ENCODE assay signal across 1 cellular context in genomic region chr7:133815677-133816210, GRCh38.
A peak's percentile ranks its signal among the peaks of the same experiment; 100 is the strongest.
TF ChIP-seq lines count a peak whose summit lies in the region.

No MANE protein-coding gene starts in this region.

TF ChIP-seq in HepG2, 621 proteins besides CTCF, POLR2A, EP300 and RAD21 (continued from another document and continues in another):
- TF ChIP-seq ZNF687 (CRISPR knock-in tag; IDR thresholded peaks at IDR 0.05): no peak
- no peak for TF ChIP-seq ZNF776 (CRISPR knock-in tag; IDR thresholded peaks at IDR 0.05)
- TF ChIP-seq IKZF5 (CRISPR knock-in tag; IDR thresholded peaks at IDR 0.05): peak; percentile 51; the same call in 1 of the 2 replicates
- no peak for TF ChIP-seq ZFAT (CRISPR knock-in tag; conservative IDR thresholded peaks at IDR 0.05)
- TF ChIP-seq ZNF496 (CRISPR knock-in tag; IDR thresholded peaks at IDR 0.05; ENCODE audit: insufficient replicate concordance): no peak
- TF ChIP-seq HMGA1 (CRISPR knock-in tag; conservative IDR thresholded peaks at IDR 0.05): no peak
- peak; percentile 73 for TF ChIP-seq MED1 (CRISPR knock-in tag; IDR thresholded peaks at IDR 0.05)
- peak; percentile 76 for TF ChIP-seq SAP130 (CRISPR knock-in tag; IDR thresholded peaks at IDR 0.05; ENCODE audit: low read depth)
- TF ChIP-seq ZNF513 (CRISPR knock-in tag; conservative IDR thresholded peaks at IDR 0.05): no peak
- TF ChIP-seq DMAP1 (CRISPR knock-in tag; IDR thresholded peaks at IDR 0.05): peak; percentile 24; the same call in 1 of the 2 replicates
- 0 out of 2 replicates have a peak, but pooled peaks have one; percentile 31 for TF ChIP-seq MEIS2 (CRISPR knock-in tag; IDR thresholded peaks at IDR 0.05)
- TF ChIP-seq ZNF329 (CRISPR knock-in tag; IDR thresholded peaks at IDR 0.05; ENCODE audit: low read depth): no peak
- TF ChIP-seq HMGXB3 (CRISPR knock-in tag; IDR thresholded peaks at IDR 0.05; ENCODE audit: borderline replicate concordance): no peak
- TF ChIP-seq GABPB1 (CRISPR knock-in tag; IDR thresholded peaks at IDR 0.05): peak; percentile 32; the same call in 1 of the 2 replicates
- no peak for TF ChIP-seq ETV6 (CRISPR knock-in tag; conservative IDR thresholded peaks at IDR 0.05)
- TF ChIP-seq TCF12 (IDR thresholded peaks at IDR 0.05): no peak
- TF ChIP-seq TCF12 (CRISPR knock-in tag; IDR thresholded peaks at IDR 0.05): no peak
- TF ChIP-seq FOXO1 (CRISPR knock-in tag; IDR thresholded peaks at IDR 0.05): peak; percentile 73
- TF ChIP-seq SP2 (CRISPR knock-in tag; IDR thresholded peaks at IDR 0.05): no peak
- no peak for TF ChIP-seq PHF20 (CRISPR knock-in tag; IDR thresholded peaks at IDR 0.05)
- TF ChIP-seq ZBTB34 (CRISPR knock-in tag; IDR thresholded peaks at IDR 0.05): peak; percentile 92; the same call in 1 of the 2 replicates
- no peak for TF ChIP-seq BRCA1 (CRISPR knock-in tag; IDR thresholded peaks at IDR 0.05)
- no peak for TF ChIP-seq ZBTB25 (CRISPR knock-in tag; IDR thresholded peaks at IDR 0.05)
- peak; percentile 58; the same call in 1 of the 2 replicates for TF ChIP-seq MEF2D (CRISPR knock-in tag; IDR thresholded peaks at IDR 0.05)
- no peak for TF ChIP-seq EEA1 (CRISPR knock-in tag; IDR thresholded peaks at IDR 0.05; ENCODE audit: borderline replicate concordance)
- TF ChIP-seq ZNF276 (CRISPR knock-in tag; IDR thresholded peaks at IDR 0.05; ENCODE audit: low read depth): no peak
- TF ChIP-seq ZNF263 (CRISPR knock-in tag; IDR thresholded peaks at IDR 0.05): no peak
- no peak; the same call in 1 of the 2 replicates for TF ChIP-seq ZNF878 (CRISPR knock-in tag; IDR thresholded peaks at IDR 0.05)
- TF ChIP-seq AGO1 (IDR thresholded peaks at IDR 0.05; ENCODE audit: low read depth, low read length, poor library complexity, severe bottlenecking): no peak
- no peak for TF ChIP-seq ZNF788 (CRISPR knock-in tag; IDR thresholded peaks at IDR 0.05; ENCODE audit: borderline replicate concordance)
- TF ChIP-seq MATR3 (CRISPR knock-in tag; IDR thresholded peaks at IDR 0.05): no peak
- TF ChIP-seq SMAD3 (CRISPR knock-in tag; IDR thresholded peaks at IDR 0.05): peak; percentile 76; the same call in 1 of the 2 replicates
- TF ChIP-seq JDP2 (CRISPR knock-in tag; IDR thresholded peaks at IDR 0.05; ENCODE audit: borderline replicate concordance): no peak
- TF ChIP-seq ZNF580 (CRISPR knock-in tag; IDR thresholded peaks at IDR 0.05; ENCODE audit: borderline replicate concordance, low read depth): 0 out of 2 replicates have a peak, but pooled peaks have one; percentile 43
- no peak for TF ChIP-seq ZNF589 (CRISPR knock-in tag; conservative IDR thresholded peaks at IDR 0.05)
- TF ChIP-seq HDAC6 (IDR thresholded peaks at IDR 0.05; ENCODE audit: low read depth, low read length): no peak
- TF ChIP-seq ZNF660 (CRISPR knock-in tag; IDR thresholded peaks at IDR 0.05; ENCODE audit: borderline replicate concordance, low read depth): no peak
- no peak for TF ChIP-seq ZNF704 (CRISPR knock-in tag; IDR thresholded peaks at IDR 0.05; ENCODE audit: borderline replicate concordance)
- no peak for TF ChIP-seq KAT7 (CRISPR knock-in tag; IDR thresholded peaks at IDR 0.05; ENCODE audit: borderline replicate concordance)
- no peak for TF ChIP-seq NFE2 (CRISPR knock-in tag; IDR thresholded peaks at IDR 0.05)
- peak; percentile 25; the same call in 1 of the 2 replicates for TF ChIP-seq ONECUT2 (CRISPR knock-in tag; IDR thresholded peaks at IDR 0.05)
- no peak for TF ChIP-seq PHF8 (CRISPR knock-in tag; IDR thresholded peaks at IDR 0.05)
- no peak for TF ChIP-seq NBN (conservative IDR thresholded peaks at IDR 0.05)
- no peak for TF ChIP-seq LRRFIP1 (CRISPR knock-in tag; conservative IDR thresholded peaks at IDR 0.05)
- TF ChIP-seq GLI4 (CRISPR knock-in tag; IDR thresholded peaks at IDR 0.05; ENCODE audit: borderline replicate concordance): no peak
